21 cellular contexts compared by ENCODE assay signal in the genomic region with DNA sequence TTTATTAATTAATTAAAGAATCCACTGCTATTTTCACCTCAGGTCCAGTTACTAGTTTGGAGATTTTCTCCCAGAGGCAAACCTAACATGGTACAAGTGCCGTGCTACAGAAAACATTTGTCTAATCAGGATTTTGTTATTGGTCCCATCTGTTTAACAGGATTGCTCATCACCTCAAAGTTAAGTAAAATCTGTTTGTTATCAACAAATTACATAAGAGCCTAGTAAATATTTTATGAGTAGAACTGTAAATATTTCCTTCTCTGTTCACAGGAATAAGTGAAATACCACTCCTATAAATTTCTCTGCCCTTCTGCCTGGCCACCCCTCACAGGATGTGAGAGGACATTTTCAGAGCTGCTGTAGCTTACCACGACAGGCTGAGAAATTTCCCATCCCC.
DNase-seq lines count a peak whose midpoint lies in the region; ATAC-seq, FAIRE-seq and TF ChIP-seq lines count a peak whose summit lies in the region.
"Had no signal": no experiment of that assay in that cellular context is flagged by ENCODE, and none has a peak within 500 bp of the region (broad histone marks: within the 10 kb centered on the region; RNA-seq: fewer than 3 reads in every experiment).

No MANE protein-coding gene starts in this region.

- POLR2A ChIA-PET in A549 (lab: Yijun Ruan, JAX) (no interaction called here), GM10248 (lab: Yijun Ruan, JAX) (no interaction called here)

- no peak for DNase-seq in A549 (ENCODE audit: low read depth in 1 of 2, low spot score in 1 of 2)
- DNase-seq in GM03348 (ENCODE audit: low spot score): peak; percentile 31
- DNase-seq in fibroblast of villous mesenchyme (ENCODE audit: low read depth): peak; percentile 70
- no peak for DNase-seq in DMS153 treated with DMSO at 0.1 percent for 48 hours (lab: John Stamatoyannopoulos, UW; ENCODE audit: unreplicated experiment)
- DNase-seq in GM10248 (ENCODE audit: extremely low spot score): no peak
- DNase-seq: 8988T; CD4-positive, alpha-beta memory T cell; DMS153; DMS79 treated with DMSO at 0.1 percent for 48 hours; GF-D8; GOT3; H7; HFFc6; IMR-90 had no signal

- ATAC-seq in A549: 0 out of 6 replicates have a peak, but pooled peaks of 1 of the 2 experiments have one; percentile 32
- ATAC-seq in GM18861 (IDR thresholded peaks at IDR 0.05; ENCODE audit: unreplicated experiment): no peak
- ATAC-seq: HCT116, K562 had no signal

- peaks cover 26% of the 10 kb centered on the region for H3K4me1 ChIP-seq in A549
- H3K4me1 ChIP-seq: BLaER1 had no signal

- no peak overlapping the region for H3K4me3 ChIP-seq in A549
- H3K4me3 ChIP-seq in fibroblast of villous mesenchyme (ENCODE audit: low read depth, low read length): no peak overlapping the region
- H3K4me3 ChIP-seq: BLaER1, K562 had no signal

- TF ChIP-seq CTCF in A549 (IDR thresholded peaks at IDR 0.05): no peak
- TF ChIP-seq CTCF in VCaP (conservative IDR thresholded peaks at IDR 0.05): no peak
- TF ChIP-seq CTCF in fibroblast of villous mesenchyme (IDR thresholded peaks at IDR 0.05; ENCODE audit: insufficient read depth, low read depth, low read length): no peak
- TF ChIP-seq CTCF in GM10248 (IDR thresholded peaks at IDR 0.05; ENCODE audit: control extremely low read depth, extremely low read depth, low read depth, missing control alignments): no peak

- TF ChIP-seq EP300 in A549 (IDR thresholded peaks at IDR 0.05): no peak

- no peak for TF ChIP-seq POLR2A in A549 (IDR thresholded peaks at IDR 0.05; ENCODE audit: low read length)

- no peak for TF ChIP-seq RAD21 in A549 (conservative IDR thresholded peaks at IDR 0.05 in 1 of 2, IDR thresholded peaks at IDR 0.05 in 1 of 2)

- peak overlapping the region; percentile 45 for H3K4me2 ChIP-seq in A549
- H3K4me2 ChIP-seq: BLaER1 had no signal

- H3K9me3 ChIP-seq in A549: no peaks in the 10 kb centered on the region
- H3K9me3 ChIP-seq: BLaER1 had no signal

- no peak overlapping the region for H3K27ac ChIP-seq in A549
- H3K27ac ChIP-seq in VCaP: peak overlapping the region; percentile 79
- H3K27ac ChIP-seq: BLaER1 had no signal

- CTCF ChIA-PET in A549 (lab: Yijun Ruan, JAX) (interaction anchor here (7.8 kb wide), 1 partner anchor 8 kb away, joined by 47 read pairs; no protein-coding TSS in a partner anchor), GM10248 (lab: Yijun Ruan, JAX) (interaction anchor here (9.8 kb wide), 1 partner anchor 8 kb away, joined by 62 read pairs; no protein-coding TSS in a partner anchor)

- WGBS in A549 (ENCODE audit: missing lambda C conversion rate): 22% methylated on average over 2 of the region's 2 CpGs

- no peak for FAIRE-seq in A549 (lab: Jason Lieb, UNC)
- FAIRE-seq: GM12891, HTR-8/SVneo, K562 had no signal

TF ChIP-seq in A549, 52 proteins besides CTCF, POLR2A, EP300 and RAD21:
- TF ChIP-seq ZSCAN20 (CRISPR knock-in tag; IDR thresholded peaks at IDR 0.05) (no peak), PHF8 (IDR thresholded peaks at IDR 0.05; ENCODE audit: borderline replicate concordance, low read depth) (no peak), SREBF2 (IDR thresholded peaks at IDR 0.05) (no peak), ZFP36 (IDR thresholded peaks at IDR 0.05; ENCODE audit: borderline replicate concordance, partially characterized antibody) (no peak), HOXB13 (CRISPR knock-in tag; IDR thresholded peaks at IDR 0.05; ENCODE audit: low read depth) (no peak), CBX2 (IDR thresholded peaks at IDR 0.05; ENCODE audit: borderline replicate concordance, low read depth) (no peak), TFCP2L1 (CRISPR knock-in tag; IDR thresholded peaks at IDR 0.05) (no peak), MAZ (IDR thresholded peaks at IDR 0.05; ENCODE audit: borderline replicate concordance, low read depth, low read length) (no peak)
- TF ChIP-seq, protein P1, sequence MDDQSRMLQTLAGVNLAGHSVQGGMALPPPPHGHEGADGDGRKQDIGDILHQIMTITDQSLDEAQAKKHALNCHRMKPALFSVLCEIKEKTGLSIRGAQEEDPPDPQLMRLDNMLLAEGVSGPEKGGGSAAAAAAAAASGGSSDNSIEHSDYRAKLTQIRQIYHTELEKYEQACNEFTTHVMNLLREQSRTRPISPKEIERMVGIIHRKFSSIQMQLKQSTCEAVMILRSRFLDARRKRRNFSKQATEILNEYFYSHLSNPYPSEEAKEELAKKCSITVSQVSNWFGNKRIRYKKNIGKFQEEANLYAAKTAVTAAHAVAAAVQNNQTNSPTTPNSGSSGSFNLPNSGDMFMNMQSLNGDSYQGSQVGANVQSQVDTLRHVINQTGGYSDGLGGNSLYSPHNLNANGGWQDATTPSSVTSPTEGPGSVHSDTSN (IDR thresholded peaks at IDR 0.05): no peak
- TF ChIP-seq, protein P2, sequence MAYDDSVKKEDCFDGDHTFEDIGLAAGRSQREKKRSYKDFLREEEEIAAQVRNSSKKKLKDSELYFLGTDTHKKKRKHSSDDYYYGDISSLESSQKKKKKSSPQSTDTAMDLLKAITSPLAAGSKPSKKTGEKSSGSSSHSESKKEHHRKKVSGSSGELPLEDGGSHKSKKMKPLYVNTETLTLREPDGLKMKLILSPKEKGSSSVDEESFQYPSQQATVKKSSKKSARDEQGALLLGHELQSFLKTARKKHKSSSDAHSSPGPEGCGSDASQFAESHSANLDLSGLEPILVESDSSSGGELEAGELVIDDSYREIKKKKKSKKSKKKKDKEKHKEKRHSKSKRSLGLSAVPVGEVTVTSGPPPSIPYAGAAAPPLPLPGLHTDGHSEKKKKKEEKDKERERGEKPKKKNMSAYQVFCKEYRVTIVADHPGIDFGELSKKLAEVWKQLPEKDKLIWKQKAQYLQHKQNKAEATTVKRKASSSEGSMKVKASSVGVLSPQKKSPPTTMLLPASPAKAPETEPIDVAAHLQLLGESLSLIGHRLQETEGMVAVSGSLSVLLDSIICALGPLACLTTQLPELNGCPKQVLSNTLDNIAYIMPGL (CRISPR knock-in tag; IDR thresholded peaks at IDR 0.05; ENCODE audit: borderline replicate concordance): no peak
- TF ChIP-seq, protein P3, sequence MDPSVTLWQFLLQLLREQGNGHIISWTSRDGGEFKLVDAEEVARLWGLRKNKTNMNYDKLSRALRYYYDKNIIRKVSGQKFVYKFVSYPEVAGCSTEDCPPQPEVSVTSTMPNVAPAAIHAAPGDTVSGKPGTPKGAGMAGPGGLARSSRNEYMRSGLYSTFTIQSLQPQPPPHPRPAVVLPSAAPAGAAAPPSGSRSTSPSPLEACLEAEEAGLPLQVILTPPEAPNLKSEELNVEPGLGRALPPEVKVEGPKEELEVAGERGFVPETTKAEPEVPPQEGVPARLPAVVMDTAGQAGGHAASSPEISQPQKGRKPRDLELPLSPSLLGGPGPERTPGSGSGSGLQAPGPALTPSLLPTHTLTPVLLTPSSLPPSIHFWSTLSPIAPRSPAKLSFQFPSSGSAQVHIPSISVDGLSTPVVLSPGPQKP (IDR thresholded peaks at IDR 0.05; ENCODE audit: low read depth, low read length): no peak
- TF ChIP-seq, protein P4, sequence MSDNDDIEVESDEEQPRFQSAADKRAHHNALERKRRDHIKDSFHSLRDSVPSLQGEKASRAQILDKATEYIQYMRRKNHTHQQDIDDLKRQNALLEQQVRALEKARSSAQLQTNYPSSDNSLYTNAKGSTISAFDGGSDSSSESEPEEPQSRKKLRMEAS (IDR thresholded peaks at IDR 0.05): no peak

Comparison
In these comparisons a context has a peak if more than half of its experiments do, and no peak if none do; other contexts are left out.
1. DNase-seq: peak in GM03348 (single experiment) and fibroblast of villous mesenchyme (single experiment); none in A549 (0 of 2), DMS153 treated with DMSO at 0.1 percent for 48 hours (single experiment) and GM10248 (single experiment).